In the genomic region with DNA sequence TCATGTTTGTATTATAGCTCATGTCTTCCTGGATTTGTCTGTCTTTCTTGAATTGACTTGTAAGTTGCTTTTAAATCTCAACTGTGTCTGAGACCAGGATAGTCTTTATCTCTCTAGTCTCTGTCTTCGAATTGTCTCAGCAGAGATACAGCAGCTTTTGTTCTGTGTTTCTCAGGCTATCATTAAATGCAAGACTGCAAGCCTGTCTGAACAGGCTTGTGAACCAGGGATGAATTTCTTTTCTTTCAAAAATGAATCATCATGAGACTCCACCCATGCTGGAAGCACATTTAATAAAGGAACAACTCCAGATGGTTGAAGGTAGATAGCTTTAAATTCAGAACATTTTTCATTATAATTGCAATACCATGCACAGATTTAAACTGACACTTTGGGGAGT, we compare ENCODE assay signal across 16 cellular contexts.
DNase-seq lines count a peak whose midpoint lies in the region; ATAC-seq, FAIRE-seq and TF ChIP-seq lines count a peak whose summit lies in the region.
"Had no signal": no experiment of that assay in that cellular context is flagged by ENCODE, and none has a peak within 500 bp of the region (broad histone marks: within the 10 kb centered on the region; RNA-seq: fewer than 3 reads in every experiment).

No MANE protein-coding gene starts in this region.

- no peaks in the 10 kb centered on the region for H3K79me2 ChIP-seq in mammary epithelial cell (ENCODE audit: insufficient read depth, low read length)
- no peaks in the 10 kb centered on the region for H3K79me2 ChIP-seq in keratinocyte (ENCODE audit: control insufficient read depth, insufficient read depth, low read length)

- no TSS peak for BruUV-seq in mammary epithelial cell (replicated peaks; lab: Mats Ljungman, UMichigan)

- intact Hi-C loops in mammary epithelial cell (cut with micrococcal nuclease) = no loop called here
- intact Hi-C loops in left colon (cut with DNase I, micrococcal nuclease) = no loop called here

- CTCF ChIA-PET in mammary epithelial cell (lab: Charles Lee; ENCODE audit: low non-redundant PET) = no interaction called here

- no peak overlapping the region for H3K4me3 ChIP-seq in mammary epithelial cell (replicated peaks in 1 of 3; ENCODE audit: insufficient read depth in 1 of 3, low read depth in 2 of 3, low read length in 3 of 3)
- no peak overlapping the region for H3K4me3 ChIP-seq in keratinocyte (ENCODE audit: control insufficient read depth in 2 of 3, extremely low read depth in 1 of 3, insufficient read depth in 2 of 3, low read depth in 1 of 3, low read length in 3 of 3)
- H3K4me3 ChIP-seq: A549 had no signal

- no peak for TF ChIP-seq CTCF in mammary epithelial cell (conservative IDR thresholded peaks at IDR 0.05 in 1 of 2, IDR thresholded peaks at IDR 0.05 in 1 of 2; ENCODE audit: extremely low read depth in 1 of 2, insufficient read depth in 1 of 2, low read depth in 1 of 2, low read length in 2 of 2)
- TF ChIP-seq CTCF in keratinocyte (optimal IDR thresholded peaks at IDR 0.05 in 1 of 3, IDR thresholded peaks at IDR 0.05 in 1 of 3, conservative IDR thresholded peaks at IDR 0.05 in 1 of 3; ENCODE audit: extremely low read depth in 1 of 3, insufficient read depth in 2 of 3, low read length in 3 of 3) = no peak

- peak; percentile 39 for DNase-seq in HPDE6-E6E7 (ENCODE audit: extremely low spot score)
- peak; percentile 34 for DNase-seq in NCI-H2171 treated with DMSO at 0.1 percent for 48 hours (lab: John Stamatoyannopoulos, UW)
- peak; percentile 79 for DNase-seq in mammary epithelial cell
- DNase-seq in keratinocyte (ENCODE audit: low read depth, low spot score) = peak; percentile 25
- no peak for DNase-seq in left colon
- DNase-seq: CD4-positive, alpha-beta T cell; DMS153; GF-D8; NCI-H1092 treated with DMSO at 0.1 percent for 48 hours; NCI-H2107; NK-92 treated with Interleukin-12 subunit alpha and Interleukin-12 subunit beta, amount 100 ng/mL, for 24 hours; SIG-M5 had no signal

- H3K9me3 ChIP-seq in mammary epithelial cell (replicated peaks; ENCODE audit: insufficient read depth, low read length) (no peaks in the 10 kb centered on the region), keratinocyte (ENCODE audit: control insufficient read depth, low read depth, low read length) (no peaks in the 10 kb centered on the region)
- H3K9me3 ChIP-seq: A549 had no signal

- in situ Hi-C loops in mammary epithelial cell (cut with MboI; ENCODE audit: low sequenced_read_pairs in 2 of 2) = no loop called here

- H3K27ac ChIP-seq in mammary epithelial cell (ENCODE audit: insufficient read depth, low read depth, low read length) (peak overlapping the region; percentile 26), keratinocyte (ENCODE audit: control insufficient read depth, insufficient read depth, low read length) (no peak overlapping the region)
- H3K27ac ChIP-seq: A549 had no signal

- H4K20me1 ChIP-seq in mammary epithelial cell (ENCODE audit: insufficient read depth, low read length) = no peaks in the 10 kb centered on the region
- H4K20me1 ChIP-seq in keratinocyte (ENCODE audit: control insufficient read depth, extremely low read depth, insufficient read depth, low read length) = no peaks in the 10 kb centered on the region

- peak; percentile 99 for FAIRE-seq in keratinocyte (lab: Jason Lieb, UNC)
- FAIRE-seq: A549, H54 had no signal

- WGBS in mammary epithelial cell (ENCODE audit: low coverage, missing lambda C conversion rate) = 0% methylated on average over 1 of the region's 1 CpG

- H3K4me2 ChIP-seq in mammary epithelial cell (ENCODE audit: insufficient read depth, low read depth, low read length) (peak overlapping the region; percentile 73), keratinocyte (ENCODE audit: control insufficient read depth, extremely low read depth, insufficient read depth, low read depth, low read length) (peak overlapping the region; percentile 35)
- H3K4me2 ChIP-seq: A549 had no signal

- ATAC-seq in GM19463 (IDR thresholded peaks at IDR 0.05; ENCODE audit: unreplicated experiment) (no peak), HG02973 (IDR thresholded peaks at IDR 0.05; ENCODE audit: unreplicated experiment) (no peak), left colon (no peak)

- no peaks in the 10 kb centered on the region for H3K27me3 ChIP-seq in mammary epithelial cell (ENCODE audit: insufficient read depth, low read length)
- no peaks in the 10 kb centered on the region for H3K27me3 ChIP-seq in keratinocyte (ENCODE audit: control insufficient read depth, extremely low read depth, insufficient read depth, low read length)

- H3K9ac ChIP-seq in mammary epithelial cell (ENCODE audit: insufficient read depth, low read length) = no peak overlapping the region
- H3K9ac ChIP-seq in keratinocyte (ENCODE audit: control insufficient read depth, extremely low read depth, insufficient read depth, low read length) = no peak overlapping the region

- H3K36me3 ChIP-seq in mammary epithelial cell (ENCODE audit: insufficient read depth, low read length) (no peaks in the 10 kb centered on the region), keratinocyte (ENCODE audit: control insufficient read depth in 2 of 2, extremely low read depth in 1 of 2, insufficient read depth in 2 of 2, low read length in 2 of 2) (no peaks in the 10 kb centered on the region)

- H2AFZ ChIP-seq in mammary epithelial cell (ENCODE audit: low read depth, low read length) = peak overlapping the region; percentile 68
- H2AFZ ChIP-seq in keratinocyte (ENCODE audit: control insufficient read depth, low read length) = no peak overlapping the region

- H3K9me1 ChIP-seq in keratinocyte (ENCODE audit: control insufficient read depth, extremely low read depth, insufficient read depth, low read length) = no peaks in the 10 kb centered on the region

- dilution Hi-C loops in mammary epithelial cell (cut with HindIII; ENCODE audit: low sequenced_read_pairs) = no loop called here
- dilution Hi-C loops in keratinocyte (cut with MboI; ENCODE audit: extremely low pct_ligation_motif_present, low sequenced_read_pairs) = no loop called here

- H3K4me1 ChIP-seq in mammary epithelial cell (ENCODE audit: insufficient read depth, low read length) (peaks cover 8% of the 10 kb centered on the region), keratinocyte (ENCODE audit: control insufficient read depth, extremely low read depth, insufficient read depth, low read length) (peaks cover 9% of the 10 kb centered on the region)
- H3K4me1 ChIP-seq: A549 had no signal

Comparison
In these comparisons a context has a peak if more than half of its experiments do, and no peak if none do; other contexts are left out.
1. DNase-seq: peak in HPDE6-E6E7 (single experiment), NCI-H2171 treated with DMSO at 0.1 percent for 48 hours (single experiment), mammary epithelial cell (single experiment) and keratinocyte (single experiment); none in left colon (0 of 2).